Comparison of ENCODE assay signal across 9 cellular contexts in genomic region chr15:80072285-80072684, GRCh38. TPM values are rescaled to one million over a fixed set of nuclear protein-coding genes. Genes with fewer than 3 reads are reported as not detected.
DNase-seq lines count a peak whose midpoint lies in the region; ATAC-seq and TF ChIP-seq lines count a peak whose summit lies in the region.
"Had no signal": no experiment of that assay in that cellular context is flagged by ENCODE, and none has a peak within 500 bp of the region (broad histone marks: within the 10 kb centered on the region; RNA-seq: fewer than 3 reads in every experiment).

No MANE protein-coding gene starts in this region.

- H3K9me3 ChIP-seq in left ventricle myocardium inferior (replicated peaks) (no peaks in the 10 kb centered on the region), prostate gland (no peaks in the 10 kb centered on the region)
- H3K9me3 ChIP-seq: adrenal gland had no signal

- no peaks in the 10 kb centered on the region for H3K9me3 Mint-ChIP-seq in activated naive CD8-positive, alpha-beta T cell treated with anti-CD3 and anti-CD28 coated beads, Interleukin-2, amount 50 U/mL, for 24 hours

- DNase-seq in DMS114 treated with DMSO at 0.1 percent for 48 hours (lab: John Stamatoyannopoulos, UW; ENCODE audit: unreplicated experiment) (peak; percentile 61), HPDE6-E6E7 (ENCODE audit: extremely low spot score) (peak; percentile 53), NCI-H526 treated with DMSO at 0.1 percent for 48 hours (lab: John Stamatoyannopoulos, UW) (peak; percentile 93), left ventricle myocardium inferior (no peak), prostate gland (ENCODE audit: low spot score) (peak; percentile 52), activated gamma-delta T cell (lab: John Stamatoyannopoulos, UW) (no peak)
- DNase-seq in activated naive CD8-positive, alpha-beta T cell treated with anti-CD3 and anti-CD28 coated beads, Interleukin-2, amount 50 U/mL, for 24 hours = no peak

- peak overlapping the region; percentile 81 for H3K4me3 Mint-ChIP-seq in activated naive CD8-positive, alpha-beta T cell treated with anti-CD3 and anti-CD28 coated beads, Interleukin-2, amount 50 U/mL, for 24 hours

- no peak for TF ChIP-seq CTCF in left ventricle myocardium inferior (IDR thresholded peaks at IDR 0.05; ENCODE audit: borderline replicate concordance)
- no peak for TF ChIP-seq CTCF in prostate gland (IDR thresholded peaks at IDR 0.05)

- H3K27me3 ChIP-seq in left ventricle myocardium inferior (ENCODE audit: low read depth) = no peaks in the 10 kb centered on the region
- no peaks in the 10 kb centered on the region for H3K27me3 ChIP-seq in prostate gland (replicated peaks; ENCODE audit: insufficient read depth)
- H3K27me3 ChIP-seq: adrenal gland had no signal

- intact Hi-C loops in left ventricle myocardium inferior (cut with micrococcal nuclease) (no loop called here), prostate gland (cut with DNase I) (no loop called here)

- H3K4me1 ChIP-seq in left ventricle myocardium inferior (peaks cover 83% of the 10 kb centered on the region), prostate gland (replicated peaks) (no peaks in the 10 kb centered on the region)

- peak overlapping the region; percentile 39 for H3K27ac ChIP-seq in left ventricle myocardium inferior (replicated peaks)
- H3K27ac ChIP-seq in prostate gland = peak overlapping the region in 1 of 2 donors; percentile 32

- peak overlapping the region; percentile 34 for H3K27ac Mint-ChIP-seq in activated naive CD8-positive, alpha-beta T cell treated with anti-CD3 and anti-CD28 coated beads, Interleukin-2, amount 50 U/mL, for 24 hours

- no peaks in the 10 kb centered on the region for H3K27me3 Mint-ChIP-seq in activated naive CD8-positive, alpha-beta T cell treated with anti-CD3 and anti-CD28 coated beads, Interleukin-2, amount 50 U/mL, for 24 hours

- peak; percentile 70 for ATAC-seq in GM19468 (IDR thresholded peaks at IDR 0.05; ENCODE audit: extremely low read depth, unreplicated experiment)
- peak; percentile 99 for ATAC-seq in activated naive CD8-positive, alpha-beta T cell treated with anti-CD3 and anti-CD28 coated beads, Interleukin-2, amount 50 U/mL, for 24 hours

- WGBS in prostate gland = 0% methylated on average over 1 of the region's 1 CpG

- no peak for TF ChIP-seq POLR2A in prostate gland (IDR thresholded peaks at IDR 0.05)

- no peaks in the 10 kb centered on the region for H3K36me3 ChIP-seq in left ventricle myocardium inferior
- no peaks in the 10 kb centered on the region for H3K36me3 ChIP-seq in prostate gland
- H3K36me3 ChIP-seq: adrenal gland had no signal

- peaks cover 64% of the 10 kb centered on the region for H3K4me1 Mint-ChIP-seq in activated naive CD8-positive, alpha-beta T cell treated with anti-CD3 and anti-CD28 coated beads, Interleukin-2, amount 50 U/mL, for 24 hours

- no peaks in the 10 kb centered on the region for H3K36me3 Mint-ChIP-seq in activated naive CD8-positive, alpha-beta T cell treated with anti-CD3 and anti-CD28 coated beads, Interleukin-2, amount 50 U/mL, for 24 hours (ENCODE audit: low read depth)

- H3K4me3 ChIP-seq in left ventricle myocardium inferior (peak overlapping the region; percentile 64), prostate gland (no peak overlapping the region)

RNA-seq across cellular contexts. Expression of gene ZFAND6, which starts 12.8 kb away (rescaled TPM):
- 75.0 TPM for total RNA-seq in left ventricle myocardium inferior
- total RNA-seq in prostate gland = 100 to 1,000 TPM; 103 to 167 TPM

Comparison
In these comparisons a context has a peak if more than half of its experiments do, and no peak if none do; other contexts are left out.
1. DNase-seq: peak in DMS114 treated with DMSO at 0.1 percent for 48 hours (single experiment), HPDE6-E6E7 (single experiment), NCI-H526 treated with DMSO at 0.1 percent for 48 hours (single experiment) and prostate gland (single experiment); none in activated naive CD8-positive, alpha-beta T cell treated with anti-CD3 and anti-CD28 coated beads, Interleukin-2, amount 50 U/mL, for 24 hours (single experiment), left ventricle myocardium inferior (single experiment) and activated gamma-delta T cell (single experiment).